In the genomic region with DNA sequence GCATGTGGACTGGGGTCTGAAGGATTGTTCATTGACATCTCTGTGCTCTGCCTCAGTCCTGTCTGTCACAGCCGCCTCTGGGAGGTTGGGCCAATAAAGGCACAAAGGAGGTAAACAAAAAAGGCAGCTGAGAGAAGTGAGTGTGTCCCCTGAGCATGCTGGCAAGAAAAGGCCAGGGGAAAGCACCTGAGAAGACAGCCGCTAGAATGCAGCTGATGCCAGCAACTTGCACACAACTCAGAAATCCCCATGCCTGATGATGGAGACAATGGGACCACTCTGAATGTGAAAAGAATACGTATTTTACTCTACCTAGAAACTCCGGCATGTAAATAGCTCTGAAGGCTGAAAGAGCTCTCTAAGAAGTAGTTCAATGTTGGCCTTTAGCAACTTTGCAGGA, we compare ENCODE assay signal across 14 cellular contexts.
DNase-seq lines count a peak whose midpoint lies in the region; ATAC-seq and TF ChIP-seq lines count a peak whose summit lies in the region.
"Had no signal": no experiment of that assay in that cellular context is flagged by ENCODE, and none has a peak within 500 bp of the region (broad histone marks: within the 10 kb centered on the region; RNA-seq: fewer than 3 reads in every experiment).

No MANE protein-coding gene starts in this region.

- DNase-seq in ELF-1 (ENCODE audit: low read depth, low spot score) (peak; percentile 47), HAP-1 (ENCODE audit: low spot score in 2 of 2) (peak; percentile 17 to 22), activated B cell treated with CpG ODN at 0.5 μM for 24 hours (no peak), iPS-NIHi11 (ENCODE audit: low spot score) (peak; percentile 45), NCI-H2081 (lab: John Stamatoyannopoulos, UW) (no peak)
- DNase-seq: 8988T; CD8-positive, alpha-beta memory T cell; Kasumi-1; NCI-H2029; NCI-H524 had no signal

- no peak for TF ChIP-seq POLR2A in gastroesophageal sphincter (IDR thresholded peaks at IDR 0.05)

- peak; percentile 42 for ATAC-seq in activated B cell treated with CpG ODN at 0.5 μM for 24 hours (ENCODE audit: low read depth)
- ATAC-seq in HG03432 (IDR thresholded peaks at IDR 0.05; ENCODE audit: unreplicated experiment) = no peak
- ATAC-seq in HG03095 (IDR thresholded peaks at IDR 0.05; ENCODE audit: unreplicated experiment) = no peak
- ATAC-seq in gastroesophageal sphincter = no peak

- 52 to 67% methylated on average over 3 to 4 of the region's 4 CpGs for WGBS in gastroesophageal sphincter (ENCODE audit: low coverage in 1 of 2), 2 donors

- H3K27ac ChIP-seq in gastroesophageal sphincter = no peak overlapping the region
- H3K27ac ChIP-seq: BLaER1 had no signal

- no peaks in the 10 kb centered on the region for H3K9me3 Mint-ChIP-seq in activated B cell treated with CpG ODN at 0.5 μM for 24 hours

- H3K4me1 ChIP-seq in HAP-1 (peaks cover 5% of the 10 kb centered on the region), gastroesophageal sphincter (no peaks in the 10 kb centered on the region)
- H3K4me1 ChIP-seq: BLaER1 had no signal

- H3K4me3 Mint-ChIP-seq in activated B cell treated with CpG ODN at 0.5 μM for 24 hours = no peak overlapping the region
- H3K4me3 Mint-ChIP-seq: CD8-positive, alpha-beta memory T cell had no signal

- CTCF ChIA-PET in activated B cell treated with CpG ODN at 0.5 μM for 24 hours (lab: Charles Lee) = no interaction called here

- H3K27me3 Mint-ChIP-seq in activated B cell treated with CpG ODN at 0.5 μM for 24 hours = no peaks in the 10 kb centered on the region
- H3K27me3 Mint-ChIP-seq: CD8-positive, alpha-beta memory T cell had no signal

- H3K36me3 ChIP-seq in HAP-1 (replicated peaks) (no peaks in the 10 kb centered on the region), gastroesophageal sphincter (no peaks in the 10 kb centered on the region)
- H3K36me3 ChIP-seq: BLaER1 had no signal

- TF ChIP-seq EP300 in gastroesophageal sphincter (IDR thresholded peaks at IDR 0.05) = no peak

- H3K27me3 ChIP-seq in HAP-1 (ENCODE audit: low read depth) (no peaks in the 10 kb centered on the region), gastroesophageal sphincter (no peaks in the 10 kb centered on the region)
- H3K27me3 ChIP-seq: BLaER1 had no signal

- peaks cover 10% of the 10 kb centered on the region for H3K4me1 Mint-ChIP-seq in activated B cell treated with CpG ODN at 0.5 μM for 24 hours
- H3K4me1 Mint-ChIP-seq: CD8-positive, alpha-beta memory T cell had no signal

- no peaks in the 10 kb centered on the region for H3K36me3 Mint-ChIP-seq in activated B cell treated with CpG ODN at 0.5 μM for 24 hours (ENCODE audit: low read depth)
- H3K36me3 Mint-ChIP-seq: CD8-positive, alpha-beta memory T cell had no signal

- H3K27ac Mint-ChIP-seq in activated B cell treated with CpG ODN at 0.5 μM for 24 hours = no peak overlapping the region

- H3K4me3 ChIP-seq in HAP-1 (no peak overlapping the region), gastroesophageal sphincter (no peak overlapping the region)
- H3K4me3 ChIP-seq: BLaER1 had no signal

- POLR2A ChIA-PET in activated B cell treated with CpG ODN at 0.5 μM for 24 hours (lab: Charles Lee) = no interaction called here

- in situ Hi-C loops in HAP-1 (cut with MboI; ENCODE audit: low sequenced_read_pairs) = no loop called here

- intact Hi-C loops in activated B cell treated with CpG ODN at 0.5 μM for 24 hours (cut with micrococcal nuclease) = no loop called here

- H3K9me3 ChIP-seq in HAP-1 = no peaks in the 10 kb centered on the region
- no peaks in the 10 kb centered on the region for H3K9me3 ChIP-seq in gastroesophageal sphincter
- H3K9me3 ChIP-seq: BLaER1 had no signal

- no peak for TF ChIP-seq CTCF in activated B cell treated with CpG ODN at 0.5 μM for 24 hours (IDR thresholded peaks at IDR 0.05)
- no peak for TF ChIP-seq CTCF in gastroesophageal sphincter (IDR thresholded peaks at IDR 0.05)

Comparison
In these comparisons a context has a peak if more than half of its experiments do, and no peak if none do; other contexts are left out.
1. DNase-seq: peak in ELF-1 (single experiment), HAP-1 (2 of 2) and iPS-NIHi11 (single experiment); none in activated B cell treated with CpG ODN at 0.5 μM for 24 hours (single experiment) and NCI-H2081 (0 of 2).